Comparison of ENCODE assay signal across 10 cellular contexts in the genomic region with DNA sequence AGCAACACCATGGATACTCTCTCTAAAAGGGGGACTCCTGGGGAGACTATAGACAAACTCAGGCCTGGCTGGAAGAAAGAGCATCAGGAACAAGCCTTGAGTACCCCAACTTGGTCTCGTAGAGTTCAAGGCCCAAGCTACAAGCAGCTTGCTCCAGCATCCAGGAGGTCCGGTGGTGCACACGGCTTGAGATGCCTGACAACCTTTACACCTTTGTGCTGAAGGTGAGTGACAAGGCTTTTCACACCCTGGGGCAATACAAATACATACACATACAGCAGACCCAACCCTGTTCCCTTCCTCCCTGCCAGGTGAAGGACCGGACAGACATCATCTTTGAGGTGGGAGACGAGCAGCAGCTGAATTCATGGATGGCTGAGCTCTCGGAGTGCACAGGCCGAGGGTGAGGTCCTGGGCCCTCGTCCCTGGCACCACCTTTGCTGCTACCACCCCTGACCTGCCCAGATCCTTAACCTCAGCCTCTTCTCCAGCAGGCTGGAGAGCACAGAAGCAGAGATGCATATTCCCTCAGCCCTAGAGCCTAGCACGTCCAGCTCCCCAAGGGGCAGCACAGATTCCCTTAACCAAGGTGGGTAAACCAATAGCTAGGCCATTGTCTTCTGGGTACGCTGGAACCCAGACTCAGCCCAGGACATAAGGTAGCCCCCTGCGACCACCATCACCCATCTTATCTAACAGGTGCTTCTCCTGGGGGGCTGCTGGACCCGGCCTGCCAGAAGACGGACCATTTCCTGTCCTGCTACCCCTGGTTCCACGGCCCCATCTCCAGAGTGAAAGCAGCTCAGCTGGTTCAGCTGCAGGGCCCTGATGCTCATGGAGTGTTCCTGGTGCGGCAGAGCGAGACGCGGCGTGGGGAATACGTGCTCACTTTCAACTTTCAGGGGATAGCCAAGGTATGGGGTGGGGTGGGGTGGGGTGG. TPM values are rescaled to one million over a fixed set of nuclear protein-coding genes. Genes with fewer than 3 reads are reported as not detected.
DNase-seq lines count a peak whose midpoint lies in the region; ATAC-seq and TF ChIP-seq lines count a peak whose summit lies in the region.
"Had no signal": no experiment of that assay in that cellular context is flagged by ENCODE, and none has a peak within 500 bp of the region (broad histone marks: within the 10 kb centered on the region; RNA-seq: fewer than 3 reads in every experiment).

No MANE protein-coding gene starts in this region.

- no peak for DNase-seq in activated naive CD4-positive, alpha-beta T cell treated with anti-CD3 and anti-CD28 coated beads, Interleukin-2, amount 10 ng/mL, durations not matched to agents 7 days and 5 days
- DNase-seq in activated naive CD4-positive, alpha-beta T cell treated with Interleukin-2 at 50 U/mL for 16 hours: no peak
- DNase-seq in ascending aorta (ENCODE audit: low spot score in 2 of 2) (no peak), lower lobe of right lung (no peak), thyroid gland (no peak), medulla oblongata (ENCODE audit: extremely low spot score) (no peak), NCI-H1105 treated with DMSO at 0.1 percent for 48 hours (lab: John Stamatoyannopoulos, UW) (no peak)
- DNase-seq: activated CD4-positive, alpha-beta T cell treated with anti-CD3 and anti-CD28 coated beads for 48 hours; upper lobe of right lung had no signal

- no peaks in the 10 kb centered on the region for H3K9me3 Mint-ChIP-seq in activated naive CD4-positive, alpha-beta T cell treated with anti-CD3 and anti-CD28 coated beads, Interleukin-2, amount 10 ng/mL, durations not matched to agents 7 days and 5 days

- CTCF ChIA-PET in activated naive CD4-positive, alpha-beta T cell treated with anti-CD3 and anti-CD28 coated beads, Interleukin-2, amount 10 ng/mL, durations not matched to agents 7 days and 5 days (lab: Charles Lee): interaction anchor here (1.4 to 20.9 kb wide), 3 partner anchors 16 to 45 kb away, joined by 6 to 757 read pairs (median 27); partner anchors contain the start of gene SH2B3

- H3K27ac ChIP-seq in ascending aorta (peak overlapping the region; percentile 47 to 63), lower lobe of right lung (peak overlapping the region; percentile 77), thyroid gland (peak overlapping the region in 2 of 3 donors; percentile 29 to 65)

- H3K27ac Mint-ChIP-seq in activated naive CD4-positive, alpha-beta T cell treated with anti-CD3 and anti-CD28 coated beads, Interleukin-2, amount 10 ng/mL, durations not matched to agents 7 days and 5 days: peak overlapping the region; percentile 11

- H3K4me3 ChIP-seq in ascending aorta (no peak overlapping the region), lower lobe of right lung (no peak overlapping the region), thyroid gland (replicated peaks in 1 of 3) (no peak overlapping the region)
- H3K4me3 ChIP-seq: upper lobe of right lung had no signal

- peaks cover 71% of the 10 kb centered on the region for H3K36me3 Mint-ChIP-seq in activated naive CD4-positive, alpha-beta T cell treated with anti-CD3 and anti-CD28 coated beads, Interleukin-2, amount 10 ng/mL, durations not matched to agents 7 days and 5 days

- ATAC-seq in lower lobe of right lung: no peak
- no peak for ATAC-seq in HG03442 (IDR thresholded peaks at IDR 0.05; ENCODE audit: unreplicated experiment)

- H3K36me3 ChIP-seq in ascending aorta: peaks cover 47 to 54% of the 10 kb centered on the region in 2 donors
- peaks cover 83% of the 10 kb centered on the region for H3K36me3 ChIP-seq in lower lobe of right lung
- H3K36me3 ChIP-seq in thyroid gland: peaks cover 22 to 25% of the 10 kb centered on the region in 2 donors

- no peak for TF ChIP-seq POLR2A in thyroid gland (IDR thresholded peaks at IDR 0.05)

- intact Hi-C loops in ascending aorta (cut with DNase I) (no loop called here), lower lobe of right lung (cut with DNase I) (no loop called here), thyroid gland (cut with DNase I) (no loop called here)

- no peak overlapping the region for H3K4me3 Mint-ChIP-seq in activated naive CD4-positive, alpha-beta T cell treated with anti-CD3 and anti-CD28 coated beads, Interleukin-2, amount 10 ng/mL, durations not matched to agents 7 days and 5 days

- WGBS in thyroid gland, 2 donors: 82 to 85% methylated on average over 13 to 17 of the region's 20 CpGs

- no peaks in the 10 kb centered on the region for H3K27me3 ChIP-seq in ascending aorta
- H3K27me3 ChIP-seq in lower lobe of right lung (ENCODE audit: low read depth): no peaks in the 10 kb centered on the region
- no peaks in the 10 kb centered on the region for H3K27me3 ChIP-seq in thyroid gland
- H3K27me3 ChIP-seq: upper lobe of right lung had no signal

- H3K4me1 ChIP-seq in ascending aorta (peaks cover 0 to 15% of the 10 kb centered on the region in 2 donors), lower lobe of right lung (peaks cover 79% of the 10 kb centered on the region), thyroid gland (peaks cover 10 to 65% of the 10 kb centered on the region in 2 donors)

- no peaks in the 10 kb centered on the region for H3K9me3 ChIP-seq in ascending aorta
- no peaks in the 10 kb centered on the region for H3K9me3 ChIP-seq in lower lobe of right lung
- no peaks in the 10 kb centered on the region for H3K9me3 ChIP-seq in thyroid gland
- H3K9me3 ChIP-seq: upper lobe of right lung had no signal

- TF ChIP-seq CTCF in ascending aorta (IDR thresholded peaks at IDR 0.05) (no peak), lower lobe of right lung (IDR thresholded peaks at IDR 0.05) (no peak), thyroid gland (IDR thresholded peaks at IDR 0.05) (no peak)

- H3K4me1 Mint-ChIP-seq in activated naive CD4-positive, alpha-beta T cell treated with anti-CD3 and anti-CD28 coated beads, Interleukin-2, amount 10 ng/mL, durations not matched to agents 7 days and 5 days: peaks cover 84% of the 10 kb centered on the region

- H3K27me3 Mint-ChIP-seq in activated naive CD4-positive, alpha-beta T cell treated with anti-CD3 and anti-CD28 coated beads, Interleukin-2, amount 10 ng/mL, durations not matched to agents 7 days and 5 days: no peaks in the 10 kb centered on the region

RNA-seq across cellular contexts. Expression of gene SH2B3, which starts 41.2 kb away (rescaled TPM):
- total RNA-seq in ascending aorta (124 TPM), lower lobe of right lung (49.5 TPM), thyroid gland (10 to 100 TPM; 14.1 to 36.5 (median 25.6) TPM)
